In the genomic region with DNA sequence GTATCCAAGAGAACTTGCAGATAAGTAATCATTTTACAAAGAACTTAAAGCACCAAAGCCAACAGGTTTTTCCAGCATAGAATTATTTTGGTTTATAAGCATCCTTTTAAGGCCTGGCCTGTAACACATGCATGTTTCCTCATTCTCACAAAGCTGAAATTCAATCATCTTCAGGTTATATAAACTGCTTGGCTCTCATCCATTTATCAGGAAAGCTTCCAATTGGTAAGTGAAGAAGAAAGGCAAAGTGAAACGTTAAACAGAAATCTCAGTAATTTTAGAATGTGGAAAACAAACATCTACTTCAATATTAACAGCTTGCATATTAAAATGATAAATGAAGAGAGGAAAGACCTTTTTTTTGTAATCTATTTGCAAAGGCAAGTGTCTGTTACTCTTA, we compare ENCODE assay signal across 8 cellular contexts. TPM values are rescaled to one million over a fixed set of nuclear protein-coding genes. Genes with fewer than 3 reads are reported as not detected.
DNase-seq lines count a peak whose midpoint lies in the region; ATAC-seq, FAIRE-seq and TF ChIP-seq lines count a peak whose summit lies in the region.

No MANE protein-coding gene starts in this region.

- no peaks in the 10 kb centered on the region for H3K27me3 ChIP-seq in keratinocyte (ENCODE audit: control insufficient read depth, extremely low read depth, insufficient read depth, low read length)
- no peaks in the 10 kb centered on the region for H3K27me3 ChIP-seq in tibial artery

- dilution Hi-C loops in keratinocyte (cut with MboI; ENCODE audit: extremely low pct_ligation_motif_present, low sequenced_read_pairs): no loop called here

- H4K20me1 ChIP-seq in keratinocyte (ENCODE audit: control insufficient read depth, extremely low read depth, insufficient read depth, low read length): peaks cover 2% of the 10 kb centered on the region

- FAIRE-seq in keratinocyte (lab: Jason Lieb, UNC): no peak

- no peak for DNase-seq in activated CD8-positive, alpha-beta memory T cell treated with anti-CD3 and anti-CD28 coated beads, Interleukin-2, amount 10 ng/mL, durations not matched to agents 7 days and 5 days
- DNase-seq in activated CD8-positive, alpha-beta memory T cell treated with anti-CD3 and anti-CD28 coated beads, Interleukin-2, amount 50 U/mL, for 48 hours: no peak
- DNase-seq in activated T-helper 2 cell treated with anti-CD3 and anti-CD28 coated beads, Interferon-gamma antibody, Interleukin-2, Interleukin-4, amounts not matched to agents 10 μg/mL and 5 μg/mL and 100 μg/mL, durations not matched to agents 14 hours and 24 hours and 36 hours (ENCODE audit: low spot score): no peak
- DNase-seq in keratinocyte (ENCODE audit: low read depth, low spot score) (no peak), tibial artery (no peak), NCI-H187 (lab: John Stamatoyannopoulos, UW) (no peak), SHP77 (lab: John Stamatoyannopoulos, UW) (no peak)

- no peaks in the 10 kb centered on the region for H3K9me3 Mint-ChIP-seq in activated CD8-positive, alpha-beta memory T cell treated with anti-CD3 and anti-CD28 coated beads, Interleukin-2, amount 10 ng/mL, durations not matched to agents 7 days and 5 days (ENCODE audit: low read depth)
- H3K9me3 Mint-ChIP-seq in activated T-helper 2 cell treated with anti-CD3 and anti-CD28 coated beads, Interferon-gamma antibody, Interleukin-2, Interleukin-4, amounts not matched to agents 10 μg/mL and 5 μg/mL and 100 μg/mL, durations not matched to agents 14 hours and 24 hours and 36 hours: no peaks in the 10 kb centered on the region

- peak overlapping the region; percentile 98 for H3K9ac ChIP-seq in keratinocyte (ENCODE audit: control insufficient read depth, extremely low read depth, insufficient read depth, low read length)

- no peak for ATAC-seq in activated CD8-positive, alpha-beta memory T cell treated with anti-CD3 and anti-CD28 coated beads, Interleukin-2, amount 10 ng/mL, durations not matched to agents 7 days and 5 days
- no peak for ATAC-seq in HG03469 (IDR thresholded peaks at IDR 0.05; ENCODE audit: unreplicated experiment)

- peak overlapping the region; percentile 77 for H3K4me2 ChIP-seq in keratinocyte (ENCODE audit: control insufficient read depth, extremely low read depth, insufficient read depth, low read depth, low read length)

- no peaks in the 10 kb centered on the region for H3K27me3 Mint-ChIP-seq in activated CD8-positive, alpha-beta memory T cell treated with anti-CD3 and anti-CD28 coated beads, Interleukin-2, amount 10 ng/mL, durations not matched to agents 7 days and 5 days
- no peaks in the 10 kb centered on the region for H3K27me3 Mint-ChIP-seq in activated T-helper 2 cell treated with anti-CD3 and anti-CD28 coated beads, Interferon-gamma antibody, Interleukin-2, Interleukin-4, amounts not matched to agents 10 μg/mL and 5 μg/mL and 100 μg/mL, durations not matched to agents 14 hours and 24 hours and 36 hours (ENCODE audit: low read depth)

- peaks cover 62% of the 10 kb centered on the region for H3K79me2 ChIP-seq in keratinocyte (ENCODE audit: control insufficient read depth, insufficient read depth, low read length)

- H2AFZ ChIP-seq in keratinocyte (ENCODE audit: control insufficient read depth, low read length): no peak overlapping the region

- H3K36me3 Mint-ChIP-seq in activated CD8-positive, alpha-beta memory T cell treated with anti-CD3 and anti-CD28 coated beads, Interleukin-2, amount 10 ng/mL, durations not matched to agents 7 days and 5 days: peaks cover 37% of the 10 kb centered on the region
- H3K36me3 Mint-ChIP-seq in activated T-helper 2 cell treated with anti-CD3 and anti-CD28 coated beads, Interferon-gamma antibody, Interleukin-2, Interleukin-4, amounts not matched to agents 10 μg/mL and 5 μg/mL and 100 μg/mL, durations not matched to agents 14 hours and 24 hours and 36 hours (ENCODE audit: low read depth): peaks cover 72% of the 10 kb centered on the region

- CTCF ChIA-PET in activated CD8-positive, alpha-beta memory T cell treated with anti-CD3 and anti-CD28 coated beads, Interleukin-2, amount 10 ng/mL, durations not matched to agents 7 days and 5 days (lab: Charles Lee): interaction anchor here (0.9 to 1.7 kb wide), 8 partner anchors 17 to 541 kb away, joined by 3 to 5 read pairs (median 4); partner anchors contain the start of genes MED12L and TSC22D2

- H3K27ac ChIP-seq in keratinocyte (ENCODE audit: control insufficient read depth, insufficient read depth, low read length) (peak overlapping the region; percentile 99), tibial artery (peak overlapping the region; percentile 98)

- H3K4me3 Mint-ChIP-seq in activated CD8-positive, alpha-beta memory T cell treated with anti-CD3 and anti-CD28 coated beads, Interleukin-2, amount 10 ng/mL, durations not matched to agents 7 days and 5 days: peak overlapping the region; percentile 92
- H3K4me3 Mint-ChIP-seq in activated T-helper 2 cell treated with anti-CD3 and anti-CD28 coated beads, Interferon-gamma antibody, Interleukin-2, Interleukin-4, amounts not matched to agents 10 μg/mL and 5 μg/mL and 100 μg/mL, durations not matched to agents 14 hours and 24 hours and 36 hours (ENCODE audit: low read depth): peak overlapping the region; percentile 97

- H3K27ac Mint-ChIP-seq in activated CD8-positive, alpha-beta memory T cell treated with anti-CD3 and anti-CD28 coated beads, Interleukin-2, amount 10 ng/mL, durations not matched to agents 7 days and 5 days: peak overlapping the region; percentile 14
- no peak overlapping the region for H3K27ac Mint-ChIP-seq in activated T-helper 2 cell treated with anti-CD3 and anti-CD28 coated beads, Interferon-gamma antibody, Interleukin-2, Interleukin-4, amounts not matched to agents 10 μg/mL and 5 μg/mL and 100 μg/mL, durations not matched to agents 14 hours and 24 hours and 36 hours

- peaks cover 23% of the 10 kb centered on the region for H3K4me1 ChIP-seq in keratinocyte (ENCODE audit: control insufficient read depth, extremely low read depth, insufficient read depth, low read length)
- H3K4me1 ChIP-seq in tibial artery: peaks cover 0 to 32% (median 27%) of the 10 kb centered on the region in 4 donors

- intact Hi-C loops in activated T-helper 2 cell treated with anti-CD3 and anti-CD28 coated beads, Interferon-gamma antibody, Interleukin-2, Interleukin-4, amounts not matched to agents 10 μg/mL and 5 μg/mL and 100 μg/mL, durations not matched to agents 14 hours and 24 hours and 36 hours (cut with micrococcal nuclease): loop anchor here (5.0 to 10.0 kb wide), 2 partner anchors 543 to 760 kb away; partner anchors contain the start of gene MED12L
- intact Hi-C loops in tibial artery (cut with DNase I; ENCODE audit: low total_unique reads): loop anchor here (5.0 kb wide), 1 partner anchor 218 kb away; the partner anchor contains the start of gene SIAH2

- peaks cover 56% of the 10 kb centered on the region for H3K4me1 Mint-ChIP-seq in activated CD8-positive, alpha-beta memory T cell treated with anti-CD3 and anti-CD28 coated beads, Interleukin-2, amount 10 ng/mL, durations not matched to agents 7 days and 5 days
- H3K4me1 Mint-ChIP-seq in activated T-helper 2 cell treated with anti-CD3 and anti-CD28 coated beads, Interferon-gamma antibody, Interleukin-2, Interleukin-4, amounts not matched to agents 10 μg/mL and 5 μg/mL and 100 μg/mL, durations not matched to agents 14 hours and 24 hours and 36 hours (ENCODE audit: low read depth): peaks cover 51% of the 10 kb centered on the region

- no peaks in the 10 kb centered on the region for H3K9me1 ChIP-seq in keratinocyte (ENCODE audit: control insufficient read depth, extremely low read depth, insufficient read depth, low read length)

- H3K36me3 ChIP-seq in keratinocyte (ENCODE audit: control insufficient read depth in 2 of 2, extremely low read depth in 1 of 2, insufficient read depth in 2 of 2, low read length in 2 of 2) (peaks cover 6 to 9% of the 10 kb centered on the region in 2 experiments), tibial artery (peaks cover 0 to 11% (median 5%) of the 10 kb centered on the region in 3 donors)

- H3K9me3 ChIP-seq in keratinocyte (ENCODE audit: control insufficient read depth, low read depth, low read length): no peaks in the 10 kb centered on the region
- no peaks in the 10 kb centered on the region for H3K9me3 ChIP-seq in tibial artery

- no peak for TF ChIP-seq CTCF in keratinocyte (optimal IDR thresholded peaks at IDR 0.05 in 1 of 3, IDR thresholded peaks at IDR 0.05 in 1 of 3, conservative IDR thresholded peaks at IDR 0.05 in 1 of 3; ENCODE audit: extremely low read depth in 1 of 3, insufficient read depth in 2 of 3, low read length in 3 of 3)
- no peak for TF ChIP-seq CTCF in tibial artery (IDR thresholded peaks at IDR 0.05)

- H3K4me3 ChIP-seq in keratinocyte (ENCODE audit: control insufficient read depth in 2 of 3, extremely low read depth in 1 of 3, insufficient read depth in 2 of 3, low read depth in 1 of 3, low read length in 3 of 3): peak overlapping the region; percentile 93 to 99 (median 98)
- peak overlapping the region; percentile 84 to 91 for H3K4me3 ChIP-seq in tibial artery

RNA-seq across cellular contexts. Expression of gene SERP1, which starts 1.6 kb away (rescaled TPM):
- 10 to 100 TPM; 84.8 to 95.9 TPM for total RNA-seq in activated CD8-positive, alpha-beta memory T cell treated with anti-CD3 and anti-CD28 coated beads, Interleukin-2, amount 10 ng/mL, durations not matched to agents 7 days and 5 days
- total RNA-seq in activated T-helper 2 cell treated with anti-CD3 and anti-CD28 coated beads, Interferon-gamma antibody, Interleukin-2, Interleukin-4, amounts not matched to agents 10 μg/mL and 5 μg/mL and 100 μg/mL, durations not matched to agents 14 hours and 24 hours and 36 hours: 89.2 and 91.7 TPM in 2 replicates
- 56.2 to 84.2 TPM (median 61.8 TPM) in 3 replicates for polyA plus RNA-seq in keratinocyte
- polyA plus RNA-seq in keratinocyte (2011; ENCODE audit: low read depth): 69.5 TPM
- 55.0 and 91.6 TPM in 2 replicates for polyA plus RNA-seq in keratinocyte (2011; cell fraction: cytosol; rRNA removed)
- 44.8 and 58.8 TPM in 2 replicates for polyA plus RNA-seq in keratinocyte (2011; cell fraction: nucleus; rRNA removed)
- polyA plus RNA-seq in keratinocyte (2012; ENCODE audit: low replicate concordance): 84.6 and 89.6 TPM in 2 replicates
- 13.7 to 47.3 TPM (median 26.0 TPM) in 3 replicates for polyA minus RNA-seq in keratinocyte
- polyA minus RNA-seq in keratinocyte (2011; cell fraction: cytosol; rRNA and poly(A)+ RNA removed): 211 TPM
- polyA minus RNA-seq in keratinocyte (2011; cell fraction: nucleus; rRNA and poly(A)+ RNA removed): 46.6 and 49.6 TPM in 2 replicates

RNA-seq across cellular contexts. Expression of gene EIF2A, which starts 1.9 kb away (rescaled TPM):
- 10 to 100 TPM; 66.7 to 97.5 TPM for total RNA-seq in activated CD8-positive, alpha-beta memory T cell treated with anti-CD3 and anti-CD28 coated beads, Interleukin-2, amount 10 ng/mL, durations not matched to agents 7 days and 5 days
- 124 and 126 TPM in 2 replicates for total RNA-seq in activated T-helper 2 cell treated with anti-CD3 and anti-CD28 coated beads, Interferon-gamma antibody, Interleukin-2, Interleukin-4, amounts not matched to agents 10 μg/mL and 5 μg/mL and 100 μg/mL, durations not matched to agents 14 hours and 24 hours and 36 hours
- polyA plus RNA-seq in keratinocyte: 51.3 to 147 TPM (median 104 TPM) in 3 replicates
- 324 TPM for polyA plus RNA-seq in keratinocyte (2011; ENCODE audit: low read depth)
- 78.8 and 149 TPM in 2 replicates for polyA plus RNA-seq in keratinocyte (2011; cell fraction: cytosol; rRNA removed)
- 66.7 and 83.8 TPM in 2 replicates for polyA plus RNA-seq in keratinocyte (2011; cell fraction: nucleus; rRNA removed)
- polyA plus RNA-seq in keratinocyte (2012; ENCODE audit: low replicate concordance): 50.7 and 55.3 TPM in 2 replicates
- polyA minus RNA-seq in keratinocyte: 12.9 to 95.7 TPM (median 71.7 TPM) in 3 replicates
- polyA minus RNA-seq in keratinocyte (2011; cell fraction: cytosol; rRNA and poly(A)+ RNA removed): 24.6 TPM
- polyA minus RNA-seq in keratinocyte (2011; cell fraction: nucleus; rRNA and poly(A)+ RNA removed): 25.0 and 35.0 TPM in 2 replicates

RNA-seq across cellular contexts. Expression of gene SELENOT, which starts 58.4 kb away (rescaled TPM):
- 100 to 1,000 TPM in 1 of 2 experiments, 10 to 100 TPM in 1; 98.5 to 130 TPM for total RNA-seq in activated CD8-positive, alpha-beta memory T cell treated with anti-CD3 and anti-CD28 coated beads, Interleukin-2, amount 10 ng/mL, durations not matched to agents 7 days and 5 days
- total RNA-seq in activated T-helper 2 cell treated with anti-CD3 and anti-CD28 coated beads, Interferon-gamma antibody, Interleukin-2, Interleukin-4, amounts not matched to agents 10 μg/mL and 5 μg/mL and 100 μg/mL, durations not matched to agents 14 hours and 24 hours and 36 hours: 119 and 121 TPM in 2 replicates
- polyA plus RNA-seq in keratinocyte: 357 to 668 TPM (median 597 TPM) in 3 replicates
- 24.1 TPM for polyA plus RNA-seq in keratinocyte (2011; ENCODE audit: low read depth)
- polyA plus RNA-seq in keratinocyte (2011; cell fraction: cytosol; rRNA removed): 421 and 922 TPM in 2 replicates
- polyA plus RNA-seq in keratinocyte (2011; cell fraction: nucleus; rRNA removed): 313 and 352 TPM in 2 replicates
- polyA plus RNA-seq in keratinocyte (2012; ENCODE audit: low replicate concordance): 135 and 141 TPM in 2 replicates
- polyA minus RNA-seq in keratinocyte: 285 to 581 TPM (median 504 TPM) in 3 replicates
- 191 TPM for polyA minus RNA-seq in keratinocyte (2011; cell fraction: cytosol; rRNA and poly(A)+ RNA removed)
- polyA minus RNA-seq in keratinocyte (2011; cell fraction: nucleus; rRNA and poly(A)+ RNA removed): 108 and 188 TPM in 2 replicates
